In the genomic region with DNA sequence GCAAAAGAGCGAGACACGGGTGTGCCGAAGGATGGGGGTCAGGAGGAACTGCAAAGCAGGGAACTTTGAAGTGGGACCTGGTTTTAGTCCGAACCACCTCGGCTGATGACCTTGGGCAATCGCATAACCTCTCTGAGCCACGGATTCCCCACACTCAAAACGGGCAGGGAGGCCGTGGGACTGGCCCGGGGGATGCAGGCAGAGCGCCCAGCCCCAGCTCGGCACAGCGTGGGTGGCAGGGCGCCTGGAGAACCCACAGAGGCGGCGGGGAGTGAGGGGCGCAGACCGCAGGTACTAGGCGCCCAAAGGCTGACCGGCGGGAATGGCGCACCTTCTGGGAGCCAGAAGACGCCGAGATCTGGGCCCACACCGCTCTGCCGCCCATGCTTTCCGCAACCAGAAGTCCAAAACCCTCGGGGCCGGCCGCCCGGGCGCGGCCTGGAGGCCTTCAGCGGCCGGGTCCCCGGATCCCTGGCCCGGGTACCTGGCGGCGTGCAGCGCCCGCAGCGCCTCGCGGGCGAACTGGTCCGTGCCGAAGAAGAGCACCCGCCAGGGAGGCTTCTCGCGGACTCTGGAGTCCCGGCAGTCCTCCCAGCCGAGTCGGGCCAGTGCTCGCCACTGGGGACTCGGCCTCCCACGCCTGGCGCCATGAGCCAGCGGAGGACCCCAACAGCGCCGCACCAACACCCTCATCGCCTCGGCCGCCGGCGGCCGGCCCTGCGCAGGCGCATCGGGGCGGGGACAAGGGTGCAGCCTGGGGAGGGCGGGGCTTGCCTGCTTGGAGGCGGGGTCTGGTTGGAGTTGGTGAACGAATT, we compare ENCODE assay signal across 8 cellular contexts. TPM values are rescaled to one million over a fixed set of nuclear protein-coding genes. Genes with fewer than 3 reads are reported as not detected.
DNase-seq lines count a peak whose midpoint lies in the region; ATAC-seq lines count a peak whose summit lies in the region.

A gene (minus strand): TSS at position 719 of the 815 bp plus-strand sequence. CDS start 26 bp downstream, at position 693.

- H3K27ac Mint-ChIP-seq in activated T-helper 17 cell treated with anti-CD3 and anti-CD28 coated beads, Interleukin-2, amount 50 U/mL, for 72 hours: peak within 1 kb of the TSS; percentile 89
- peak within 1 kb of the TSS; percentile 68 to 81 for H3K27ac Mint-ChIP-seq in natural killer cell treated with Interleukin-12 subunit alpha and Interleukin-12 subunit beta and Interleukin-15 and Interleukin-18, amount 100 ng/mL, for 72 hours

- peaks cover 3% of the 10 kb centered on the region for H3K27me3 Mint-ChIP-seq in activated T-helper 17 cell treated with anti-CD3 and anti-CD28 coated beads, Interleukin-2, amount 50 U/mL, for 72 hours
- peaks cover 0 to 11% of the 10 kb centered on the region in 2 donors for H3K27me3 Mint-ChIP-seq in natural killer cell treated with Interleukin-12 subunit alpha and Interleukin-12 subunit beta and Interleukin-15 and Interleukin-18, amount 100 ng/mL, for 72 hours

- H3K9me3 Mint-ChIP-seq in activated T-helper 17 cell treated with anti-CD3 and anti-CD28 coated beads, Interleukin-2, amount 50 U/mL, for 72 hours: no peaks in the 10 kb centered on the region
- no peaks in the 10 kb centered on the region for H3K9me3 Mint-ChIP-seq in natural killer cell treated with Interleukin-12 subunit alpha and Interleukin-12 subunit beta and Interleukin-15 and Interleukin-18, amount 100 ng/mL, for 72 hours

- DNase-seq in COR-L47 (lab: John Stamatoyannopoulos, UW): peak; percentile 84
- DNase-seq in HuH-7.5 (ENCODE audit: low spot score): peak; percentile 93
- peak; percentile 97 for DNase-seq in RPMI8226
- DNase-seq in fibroblast of peridontal ligament (ENCODE audit: extremely low read depth): peak; percentile 63
- peak; percentile 88 for DNase-seq in natural killer cell treated with Interleukin-12 subunit alpha and Interleukin-12 subunit beta and Interleukin-15 and Interleukin-18, amount 100 ng/mL, for 72 hours (ENCODE audit: low spot score)
- peak; percentile 66 to 90 (median 87) for DNase-seq in stimulated activated naive CD4-positive, alpha-beta T cell (lab: John Stamatoyannopoulos, UW)

- H3K4me3 Mint-ChIP-seq in activated T-helper 17 cell treated with anti-CD3 and anti-CD28 coated beads, Interleukin-2, amount 50 U/mL, for 72 hours: peak within 1 kb of the TSS; percentile 87
- peak within 1 kb of the TSS; percentile 96 for H3K4me3 Mint-ChIP-seq in natural killer cell treated with Interleukin-12 subunit alpha and Interleukin-12 subunit beta and Interleukin-15 and Interleukin-18, amount 100 ng/mL, for 72 hours

- peak; percentile 75 for ATAC-seq in GM19467 (IDR thresholded peaks at IDR 0.05; ENCODE audit: unreplicated experiment)
- peak; percentile 95 for ATAC-seq in activated T-helper 17 cell treated with anti-CD3 and anti-CD28 coated beads, Interleukin-2, amount 50 U/mL, for 72 hours (replicated peaks)
- ATAC-seq in natural killer cell treated with Interleukin-12 subunit alpha and Interleukin-12 subunit beta and Interleukin-15 and Interleukin-18, amount 100 ng/mL, for 72 hours: peak; percentile 98 to 99

- peaks cover 35% of the 10 kb centered on the region for H3K36me3 Mint-ChIP-seq in activated T-helper 17 cell treated with anti-CD3 and anti-CD28 coated beads, Interleukin-2, amount 50 U/mL, for 72 hours (ENCODE audit: low read depth)
- peaks cover 11% of the 10 kb centered on the region for H3K36me3 Mint-ChIP-seq in natural killer cell treated with Interleukin-12 subunit alpha and Interleukin-12 subunit beta and Interleukin-15 and Interleukin-18, amount 100 ng/mL, for 72 hours

- H3K4me1 Mint-ChIP-seq in activated T-helper 17 cell treated with anti-CD3 and anti-CD28 coated beads, Interleukin-2, amount 50 U/mL, for 72 hours: peaks cover 9% of the 10 kb centered on the region
- peaks cover 13 to 18% of the 10 kb centered on the region in 2 donors for H3K4me1 Mint-ChIP-seq in natural killer cell treated with Interleukin-12 subunit alpha and Interleukin-12 subunit beta and Interleukin-15 and Interleukin-18, amount 100 ng/mL, for 72 hours (ENCODE audit: low read depth in 2 of 2)

RNA-seq across cellular contexts. Expression of the gene that starts here (rescaled TPM):
- 10 to 100 TPM; 11.6 to 17.1 TPM for total RNA-seq in activated T-helper 17 cell treated with anti-CD3 and anti-CD28 coated beads, Interleukin-2, amount 50 U/mL, for 72 hours
- 10 to 100 TPM; 17.8 to 18.5 TPM for total RNA-seq in natural killer cell treated with Interleukin-12 subunit alpha and Interleukin-12 subunit beta and Interleukin-15 and Interleukin-18, amount 100 ng/mL, for 72 hours

Comparison
In these comparisons a context has a peak if more than half of its experiments do, and no peak if none do; other contexts are left out.
1. Peak in every context shown above with its lines: DNase-seq and ATAC-seq.